In the genomic region with DNA sequence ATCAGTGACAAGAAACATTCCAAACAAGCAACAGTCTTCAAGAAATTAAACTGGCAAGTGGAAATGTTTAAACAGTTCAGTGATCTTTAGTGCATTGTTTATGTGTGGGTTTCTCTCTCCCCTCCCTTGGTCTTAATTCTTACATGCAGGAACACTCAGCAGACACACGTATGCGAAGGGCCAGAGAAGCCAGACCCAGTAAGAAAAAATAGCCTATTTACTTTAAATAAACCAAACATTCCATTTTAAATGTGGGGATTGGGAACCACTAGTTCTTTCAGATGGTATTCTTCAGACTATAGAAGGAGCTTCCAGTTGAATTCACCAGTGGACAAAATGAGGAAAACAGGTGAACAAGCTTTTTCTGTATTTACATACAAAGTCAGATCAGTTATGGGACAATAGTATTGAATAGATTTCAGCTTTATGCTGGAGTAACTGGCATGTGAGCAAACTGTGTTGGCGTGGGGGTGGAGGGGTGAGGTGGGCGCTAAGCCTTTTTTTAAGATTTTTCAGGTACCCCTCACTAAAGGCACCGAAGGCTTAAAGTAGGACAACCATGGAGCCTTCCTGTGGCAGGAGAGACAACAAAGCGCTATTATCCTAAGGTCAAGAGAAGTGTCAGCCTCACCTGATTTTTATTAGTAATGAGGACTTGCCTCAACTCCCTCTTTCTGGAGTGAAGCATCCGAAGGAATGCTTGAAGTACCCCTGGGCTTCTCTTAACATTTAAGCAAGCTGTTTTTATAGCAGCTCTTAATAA, we compare ENCODE assay signal across 8 cellular contexts. TPM values are rescaled to one million over a fixed set of nuclear protein-coding genes. Genes with fewer than 3 reads are reported as not detected.
DNase-seq lines count a peak whose midpoint lies in the region; ATAC-seq, FAIRE-seq and TF ChIP-seq lines count a peak whose summit lies in the region.

No MANE protein-coding gene starts in this region.

- H3K27ac Mint-ChIP-seq in activated CD4-positive, alpha-beta T cell treated with anti-CD3 and anti-CD28 coated beads, Interleukin-2, amount 10 ng/mL, durations not matched to agents 24 days and 14 days: peak overlapping the region; percentile 72
- H3K27ac Mint-ChIP-seq in activated naive CD8-positive, alpha-beta T cell treated with anti-CD3 and anti-CD28 coated beads for 36 hours: peak overlapping the region; percentile 73

- no peaks in the 10 kb centered on the region for H3K27me3 Mint-ChIP-seq in activated CD4-positive, alpha-beta T cell treated with anti-CD3 and anti-CD28 coated beads, Interleukin-2, amount 10 ng/mL, durations not matched to agents 24 days and 14 days
- H3K27me3 Mint-ChIP-seq in activated naive CD8-positive, alpha-beta T cell treated with anti-CD3 and anti-CD28 coated beads for 36 hours: peaks cover 12% of the 10 kb centered on the region

- H3K9ac ChIP-seq in kidney (ENCODE audit: low read length in 2 of 2): peak overlapping the region; percentile 100

- H3K27me3 ChIP-seq in thoracic aorta (replicated peaks; ENCODE audit: insufficient read depth): no peaks in the 10 kb centered on the region

- no peak for FAIRE-seq in kidney (lab: Jason Lieb, UNC)

- TF ChIP-seq CTCF in kidney (IDR thresholded peaks at IDR 0.05; ENCODE audit: borderline replicate concordance, extremely low read depth, insufficient read depth) (no peak), thoracic aorta (IDR thresholded peaks at IDR 0.05) (no peak)

- H3K9me3 Mint-ChIP-seq in activated CD4-positive, alpha-beta T cell treated with anti-CD3 and anti-CD28 coated beads, Interleukin-2, amount 10 ng/mL, durations not matched to agents 24 days and 14 days: no peaks in the 10 kb centered on the region
- peaks cover 2% of the 10 kb centered on the region for H3K9me3 Mint-ChIP-seq in activated naive CD8-positive, alpha-beta T cell treated with anti-CD3 and anti-CD28 coated beads for 36 hours

- no peak overlapping the region for H3K4me3 Mint-ChIP-seq in activated CD4-positive, alpha-beta T cell treated with anti-CD3 and anti-CD28 coated beads, Interleukin-2, amount 10 ng/mL, durations not matched to agents 24 days and 14 days
- no peak overlapping the region for H3K4me3 Mint-ChIP-seq in activated naive CD8-positive, alpha-beta T cell treated with anti-CD3 and anti-CD28 coated beads for 36 hours

- peak; percentile 70 for DNase-seq in activated CD4-positive, alpha-beta T cell treated with anti-CD3 and anti-CD28 coated beads, Interleukin-2, amount 10 ng/mL, durations not matched to agents 24 days and 14 days
- no peak for DNase-seq in activated CD4-positive, alpha-beta T cell treated with anti-CD3 and anti-CD28 coated beads for 48 hours
- no peak for DNase-seq in activated naive CD8-positive, alpha-beta T cell treated with anti-CD3 and anti-CD28 coated beads for 36 hours
- no peak for DNase-seq in kidney
- DNase-seq in thoracic aorta (ENCODE audit: low spot score): no peak
- DNase-seq in activated T-cell treated with anti-CD3 and anti-CD28 coated beads, Interleukin-2, amount 50 U/mL, for 1 hour: no peak
- no peak for DNase-seq in KG1 (lab: John Stamatoyannopoulos, UW)

- peaks cover 56% of the 10 kb centered on the region for H3K4me1 Mint-ChIP-seq in activated CD4-positive, alpha-beta T cell treated with anti-CD3 and anti-CD28 coated beads, Interleukin-2, amount 10 ng/mL, durations not matched to agents 24 days and 14 days
- peaks cover 52% of the 10 kb centered on the region for H3K4me1 Mint-ChIP-seq in activated naive CD8-positive, alpha-beta T cell treated with anti-CD3 and anti-CD28 coated beads for 36 hours

- H3K4me3 ChIP-seq in kidney (ENCODE audit: low read length in 2 of 2): peak overlapping the region; percentile 93 to 97
- H3K4me3 ChIP-seq in thoracic aorta: peak overlapping the region; percentile 89

- peaks cover 38 to 66% of the 10 kb centered on the region in 2 donors for H3K36me3 ChIP-seq in kidney (ENCODE audit: control insufficient read depth in 1 of 2, insufficient read depth in 2 of 2, low read length in 2 of 2)
- H3K36me3 ChIP-seq in thoracic aorta: peaks cover 55% of the 10 kb centered on the region

- H3K36me3 Mint-ChIP-seq in activated CD4-positive, alpha-beta T cell treated with anti-CD3 and anti-CD28 coated beads, Interleukin-2, amount 10 ng/mL, durations not matched to agents 24 days and 14 days (ENCODE audit: low read depth): peaks cover 36% of the 10 kb centered on the region
- H3K36me3 Mint-ChIP-seq in activated naive CD8-positive, alpha-beta T cell treated with anti-CD3 and anti-CD28 coated beads for 36 hours: peaks cover 41% of the 10 kb centered on the region

- ATAC-seq in thoracic aorta (ENCODE audit: insufficient number of reproducible peaks, low FRiP score, low read depth): no peak
- no peak for ATAC-seq in GM21825 (IDR thresholded peaks at IDR 0.05; ENCODE audit: unreplicated experiment)

- intact Hi-C loops in activated CD4-positive, alpha-beta T cell treated with anti-CD3 and anti-CD28 coated beads, Interleukin-2, amount 10 ng/mL, durations not matched to agents 24 days and 14 days (cut with micrococcal nuclease): loop anchor here (5.0 kb wide), 1 partner anchor 38 kb away; no protein-coding TSS in a partner anchor
- intact Hi-C loops in kidney (cut with DNase I): loop anchor here (5.0 kb wide), 2 partner anchors 78 to 88 kb away; no protein-coding TSS in a partner anchor

- H3K4me1 ChIP-seq in kidney (ENCODE audit: control insufficient read depth in 1 of 2, insufficient read depth in 1 of 2, low read depth in 1 of 2, low read length in 2 of 2) (peaks cover 6 to 10% of the 10 kb centered on the region in 2 donors), thoracic aorta (ENCODE audit: control insufficient read depth in 1 of 2, low read depth in 2 of 2) (peaks cover 10 to 28% of the 10 kb centered on the region in 2 donors)

- no peaks in the 10 kb centered on the region for H3K9me3 ChIP-seq in kidney (ENCODE audit: control insufficient read depth in 1 of 2, low read length in 2 of 2)
- H3K9me3 ChIP-seq in thoracic aorta: no peaks in the 10 kb centered on the region

- peak overlapping the region; percentile 99 for H3K27ac ChIP-seq in kidney (ENCODE audit: low read depth in 2 of 2, low read length in 2 of 2)
- H3K27ac ChIP-seq in thoracic aorta: peak overlapping the region; percentile 99

RNA-seq across cellular contexts. Expression of a gene that starts 6.0 kb away (rescaled TPM):
- total RNA-seq in activated CD4-positive, alpha-beta T cell treated with anti-CD3 and anti-CD28 coated beads, Interleukin-2, amount 10 ng/mL, durations not matched to agents 24 days and 14 days: 5,198 and 5,435 TPM in 2 replicates
- total RNA-seq in activated naive CD8-positive, alpha-beta T cell treated with anti-CD3 and anti-CD28 coated beads for 36 hours: 1,000 to 10,000 TPM; 2,463 to 2,829 TPM
- 15,262 TPM for total RNA-seq in kidney
- polyA plus RNA-seq in kidney (ENCODE audit: insufficient read depth, low read depth, low replicate concordance): 219 TPM
- over 10,000 TPM; 20,776 to 38,952 TPM for total RNA-seq in thoracic aorta

RNA-seq across cellular contexts. Expression of a gene that starts 20.0 kb away (rescaled TPM):
- 94.2 and 95.8 TPM in 2 replicates for total RNA-seq in activated CD4-positive, alpha-beta T cell treated with anti-CD3 and anti-CD28 coated beads, Interleukin-2, amount 10 ng/mL, durations not matched to agents 24 days and 14 days
- total RNA-seq in activated naive CD8-positive, alpha-beta T cell treated with anti-CD3 and anti-CD28 coated beads for 36 hours: 10 to 100 TPM; 70.5 to 80.3 TPM
- 72.2 TPM for total RNA-seq in kidney
- 78.9 TPM for polyA plus RNA-seq in kidney (ENCODE audit: insufficient read depth, low read depth, low replicate concordance)
- total RNA-seq in thoracic aorta: 100 to 1,000 TPM in 1 of 2 donors, 10 to 100 TPM in 1; 96.8 to 106 TPM

RNA-seq across cellular contexts. Expression of a gene that starts 53.3 kb away (rescaled TPM):
- 94.9 and 96.9 TPM in 2 replicates for total RNA-seq in activated CD4-positive, alpha-beta T cell treated with anti-CD3 and anti-CD28 coated beads, Interleukin-2, amount 10 ng/mL, durations not matched to agents 24 days and 14 days
- 10 to 100 TPM; 35.5 to 36.0 TPM for total RNA-seq in activated naive CD8-positive, alpha-beta T cell treated with anti-CD3 and anti-CD28 coated beads for 36 hours
- total RNA-seq in kidney (165 TPM), thoracic aorta (100 to 1,000 TPM; 492 to 512 TPM)
- 61.6 TPM for polyA plus RNA-seq in kidney (ENCODE audit: insufficient read depth, low read depth, low replicate concordance)
